ENCODE assay signal across 20 cellular contexts in the genomic region with DNA sequence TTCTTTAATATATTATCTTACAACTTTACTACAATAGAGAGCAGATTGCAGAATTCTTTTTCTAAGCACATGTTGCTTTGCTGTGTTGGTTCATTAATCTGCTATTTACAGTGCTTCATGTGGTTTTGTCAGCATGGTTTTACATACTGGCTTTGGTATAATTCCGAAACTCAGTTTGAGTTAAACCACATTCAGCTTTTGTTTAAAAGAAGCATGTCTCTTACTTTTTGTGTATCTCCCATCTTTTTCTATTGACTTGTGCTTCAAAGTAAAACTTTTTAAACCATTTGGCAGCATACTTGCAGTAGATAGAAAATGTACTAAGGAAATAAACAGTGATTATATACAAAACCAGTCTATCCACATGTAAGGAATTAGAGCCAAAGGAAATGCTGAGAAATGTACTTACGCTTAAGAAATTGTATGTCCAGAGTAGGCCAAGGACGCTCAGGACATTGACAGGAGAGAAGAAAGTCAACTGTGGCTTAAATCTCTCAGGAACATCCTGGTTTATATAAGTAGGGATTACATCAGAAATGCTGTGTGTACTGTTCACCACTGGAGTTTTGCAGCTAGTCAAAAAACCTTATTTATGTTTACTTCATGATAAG.
A peak's percentile ranks its signal among the peaks of the same experiment; 100 is the strongest.
DNase-seq lines count a peak whose midpoint lies in the region; FAIRE-seq and TF ChIP-seq lines count a peak whose summit lies in the region.
"Had no signal": no experiment of that assay in that cellular context is flagged by ENCODE, and none has a peak within 500 bp of the region (broad histone marks: within the 10 kb centered on the region; RNA-seq: fewer than 3 reads in every experiment).

No MANE protein-coding gene starts in this region.

- peaks cover 13% of the 10 kb centered on the region for H3K4me1 ChIP-seq in HEK293 (ENCODE audit: control insufficient read depth, insufficient read depth, low read length)
- peaks cover 17% of the 10 kb centered on the region for H3K4me1 ChIP-seq in adipocyte (ENCODE audit: control insufficient read depth, insufficient read depth, low read length)
- peaks cover 17% of the 10 kb centered on the region for H3K4me1 ChIP-seq in left ventricle myocardium inferior
- peaks cover 14% of the 10 kb centered on the region for H3K4me1 ChIP-seq in ovary (ENCODE audit: insufficient read depth)

- H3K27ac ChIP-seq in HEK293 (ENCODE audit: extremely low read depth, low read depth, low read length) (no peak overlapping the region), left ventricle myocardium inferior (replicated peaks) (no peak overlapping the region), ovary (peak overlapping the region in 1 of 2 donors; percentile 48)
- H3K27ac ChIP-seq: WERI-Rb-1 had no signal

- no peaks in the 10 kb centered on the region; a peak in 1 of 3 replicates for H3K36me3 ChIP-seq in HEK293 (ENCODE audit: control insufficient read depth in 2 of 2, insufficient read depth in 1 of 2, low read length in 2 of 2)
- peaks cover 3% of the 10 kb centered on the region for H3K36me3 ChIP-seq in adipocyte (ENCODE audit: control insufficient read depth, insufficient read depth, low read length, severe bottlenecking)
- no peaks in the 10 kb centered on the region for H3K36me3 ChIP-seq in left ventricle myocardium inferior
- no peaks in the 10 kb centered on the region for H3K36me3 ChIP-seq in ovary
- H3K36me3 ChIP-seq: WERI-Rb-1 had no signal

- no peak for TF ChIP-seq EP300 in ovary (IDR thresholded peaks at IDR 0.05)

- no peaks in the 10 kb centered on the region for H3K9me3 ChIP-seq in HEK293 (ENCODE audit: control insufficient read depth, insufficient read depth, low read depth, low read length)
- H3K9me3 ChIP-seq in adipocyte (ENCODE audit: control insufficient read depth, low read length), result no peaks in the 10 kb centered on the region
- H3K9me3 ChIP-seq in left ventricle myocardium inferior (replicated peaks), result no peaks in the 10 kb centered on the region
- no peaks in the 10 kb centered on the region for H3K9me3 ChIP-seq in ovary

- 37 to 60% (median 40%) methylated on average over 3 of the region's 3 CpGs for WGBS in ovary, 3 donors

- H3K4me3 ChIP-seq in HEK293 (ENCODE audit: low read depth, low read length), result no peak overlapping the region
- H3K4me3 ChIP-seq in adipocyte (ENCODE audit: low read length), result no peak overlapping the region
- no peak overlapping the region for H3K4me3 ChIP-seq in left ventricle myocardium inferior
- no peak overlapping the region for H3K4me3 ChIP-seq in ovary
- H3K4me3 ChIP-seq: skin epidermis had no signal

- TF ChIP-seq CTCF in GM10248 (IDR thresholded peaks at IDR 0.05; ENCODE audit: control extremely low read depth, extremely low read depth, low read depth, missing control alignments) (no peak), HEK293 (tag by site-specific recombination; IDR thresholded peaks at IDR 0.05) (no peak), left ventricle myocardium inferior (IDR thresholded peaks at IDR 0.05; ENCODE audit: borderline replicate concordance) (no peak), ovary (IDR thresholded peaks at IDR 0.05) (no peak)

- peak; percentile 27 for DNase-seq in GM10248 (ENCODE audit: extremely low spot score)
- DNase-seq in adipocyte (ENCODE audit: low read depth), result peak; percentile 53
- peak; percentile 13 for DNase-seq in left kidney (ENCODE audit: low read depth, low spot score)
- DNase-seq in left ventricle myocardium inferior, result no peak
- DNase-seq in HTR-8/SVneo (ENCODE audit: insufficient read length, low spot score), result no peak
- no peak for DNase-seq in H4 (ENCODE audit: low spot score)
- DNase-seq in ovary, result no peak
- DNase-seq: activated CD4-positive, alpha-beta memory T cell treated with anti-CD3 and anti-CD28 coated beads, Interleukin-2, amount 10 ng/mL, durations not matched to agents 7 days and 5 days; activated T-cell treated with anti-CD3 and anti-CD28 coated beads, Interleukin-2, amount 50 U/mL, for 24 hours; glutamatergic neuron; mammary epithelial cell; natural killer cell; NCI-H226; Right ventricle myocardium superior; stimulated activated CD4-positive, alpha-beta T cell treated with anti-CD3 and anti-CD28 coated beads, Interleukin-4, amount 100 ng/mL, for 4 hours; WERI-Rb-1 had no signal

- CTCF ChIA-PET in GM10248 (lab: Yijun Ruan, JAX), result interaction anchor here (1.5 to 4.7 kb wide), 3 partner anchors 10 to 739 kb away, joined by 3 to 30 read pairs (median 3); no protein-coding TSS in a partner anchor
- CTCF ChIA-PET in HEK293 (lab: Yijun Ruan, JAX), result interaction anchor here (0.6 to 0.7 kb wide), 2 partner anchors 10 to 116 kb away, joined by 3 read pairs; no protein-coding TSS in a partner anchor

- no peak overlapping the region for H3K9ac ChIP-seq in adipocyte (ENCODE audit: low read length)

- TF ChIP-seq POLR2A in ovary (IDR thresholded peaks at IDR 0.05), result no peak

- POLR2A ChIA-PET in GM10248 (lab: Yijun Ruan, JAX), result no interaction called here
- POLR2A ChIA-PET in HEK293 (lab: Yijun Ruan, JAX), result no interaction called here

- intact Hi-C loops in left ventricle myocardium inferior (cut with micrococcal nuclease) (no loop called here), ovary (cut with DNase I) (no loop called here)

- no peak for FAIRE-seq in HTR-8/SVneo (lab: Jason Lieb, UNC)
- FAIRE-seq: GM12891, urothelium cell line had no signal

- no peaks in the 10 kb centered on the region for H3K27me3 ChIP-seq in adipocyte (replicated peaks; ENCODE audit: control insufficient read depth, insufficient read depth, low read length)
- no peaks in the 10 kb centered on the region for H3K27me3 ChIP-seq in left ventricle myocardium inferior (ENCODE audit: low read depth)
- no peaks in the 10 kb centered on the region for H3K27me3 ChIP-seq in ovary

TF ChIP-seq in HEK293, 187 proteins besides CTCF, POLR2A, EP300 and RAD21:
- TF ChIP-seq SCRT2 (tag by site-specific recombination; IDR thresholded peaks at IDR 0.05) (peak; percentile 47; the same call in 1 of the 2 replicates), ZIC2 (tag by site-specific recombination; IDR thresholded peaks at IDR 0.05) (0 out of 2 replicates have a peak, but pooled peaks have one; percentile 16), ZNF580 (tag by site-specific recombination; IDR thresholded peaks at IDR 0.05) (no peak), TCF7L2 (IDR thresholded peaks at IDR 0.05; ENCODE audit: borderline replicate concordance, low read depth, low read length) (no peak)
- TF ChIP-seq, protein P1, sequence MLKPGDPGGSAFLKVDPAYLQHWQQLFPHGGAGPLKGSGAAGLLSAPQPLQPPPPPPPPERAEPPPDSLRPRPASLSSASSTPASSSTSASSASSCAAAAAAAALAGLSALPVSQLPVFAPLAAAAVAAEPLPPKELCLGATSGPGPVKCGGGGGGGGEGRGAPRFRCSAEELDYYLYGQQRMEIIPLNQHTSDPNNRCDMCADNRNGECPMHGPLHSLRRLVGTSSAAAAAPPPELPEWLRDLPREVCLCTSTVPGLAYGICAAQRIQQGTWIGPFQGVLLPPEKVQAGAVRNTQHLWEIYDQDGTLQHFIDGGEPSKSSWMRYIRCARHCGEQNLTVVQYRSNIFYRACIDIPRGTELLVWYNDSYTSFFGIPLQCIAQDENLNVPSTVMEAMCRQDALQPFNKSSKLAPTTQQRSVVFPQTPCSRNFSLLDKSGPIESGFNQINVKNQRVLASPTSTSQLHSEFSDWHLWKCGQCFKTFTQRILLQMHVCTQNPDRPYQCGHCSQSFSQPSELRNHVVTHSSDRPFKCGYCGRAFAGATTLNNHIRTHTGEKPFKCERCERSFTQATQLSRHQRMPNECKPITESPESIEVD (tag by site-specific recombination; IDR thresholded peaks at IDR 0.05), result peak; percentile 35; the same call in 1 of the 2 replicates
- TF ChIP-seq, protein P2, sequence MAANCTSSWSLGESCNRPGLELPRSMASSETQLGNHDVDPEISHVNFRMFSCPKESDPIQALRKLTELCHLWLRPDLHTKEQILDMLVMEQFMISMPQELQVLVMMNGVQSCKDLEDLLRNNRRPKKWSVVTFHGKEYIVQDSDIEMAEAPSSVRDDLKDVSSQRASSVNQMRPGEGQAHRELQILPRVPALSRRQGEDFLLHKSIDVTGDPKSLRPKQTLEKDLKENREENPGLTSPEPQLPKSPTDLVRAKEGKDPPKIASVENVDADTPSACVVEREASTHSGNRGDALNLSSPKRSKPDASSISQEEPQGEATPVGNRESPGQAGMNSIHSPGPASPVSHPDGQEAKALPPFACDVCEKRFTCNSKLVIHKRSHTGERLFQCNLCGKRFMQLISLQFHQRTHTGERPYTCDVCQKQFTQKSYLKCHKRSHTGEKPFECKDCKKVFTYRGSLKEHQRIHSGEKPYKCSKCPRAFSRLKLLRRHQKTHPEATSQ (tag by site-specific recombination; IDR thresholded peaks at IDR 0.05), result no peak

Comparison
In these comparisons a context has a peak if more than half of its experiments do, and no peak if none do; other contexts are left out.
1. DNase-seq: peak in GM10248 (single experiment), adipocyte (single experiment) and left kidney (single experiment); none in left ventricle myocardium inferior (single experiment), HTR-8/SVneo (single experiment), H4 (single experiment) and ovary (0 of 5).